12 cellular contexts compared by ENCODE assay signal in the genomic region with DNA sequence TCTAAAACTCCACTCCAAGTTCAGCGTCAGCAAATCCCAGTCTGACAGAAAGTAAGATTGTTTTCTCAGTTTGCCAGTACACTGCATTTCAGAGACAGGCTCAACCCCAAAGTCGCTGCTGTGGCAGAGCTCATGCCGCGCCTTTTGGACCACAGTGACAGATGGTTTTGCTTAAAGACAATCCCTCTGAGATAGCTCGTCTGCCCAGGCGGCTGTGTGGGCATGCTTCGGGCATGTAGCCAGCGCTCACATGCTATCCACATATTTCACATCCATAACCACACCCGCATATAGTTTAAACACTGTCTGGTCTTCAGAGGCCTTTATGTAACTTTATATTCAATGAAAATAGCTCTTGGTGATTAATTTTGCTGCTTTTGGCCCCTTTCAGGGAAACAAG. TPM values are rescaled to one million over a fixed set of nuclear protein-coding genes. Genes with fewer than 3 reads are reported as not detected.
DNase-seq lines count a peak whose midpoint lies in the region; ATAC-seq and TF ChIP-seq lines count a peak whose summit lies in the region.
"Had no signal": no experiment of that assay in that cellular context is flagged by ENCODE, and none has a peak within 500 bp of the region (broad histone marks: within the 10 kb centered on the region; RNA-seq: fewer than 3 reads in every experiment).

No MANE protein-coding gene starts in this region.

- POLR2A ChIA-PET in SK-N-SH (lab: Yijun Ruan, JAX): interaction anchor here (0.6 kb wide), 1 partner anchor 256 kb away, joined by 3 read pairs; no protein-coding TSS in a partner anchor

- H3K27ac ChIP-seq in SK-N-SH (ENCODE audit: low read depth in 2 of 2, low read length in 1 of 2): peak overlapping the region; percentile 43 to 71; a peak in 2 of 4 replicates
- no peak overlapping the region for H3K27ac ChIP-seq in upper lobe of right lung
- H3K27ac ChIP-seq: psoas muscle had no signal

- no peaks in the 10 kb centered on the region for H3K9me3 ChIP-seq in SK-N-SH
- no peaks in the 10 kb centered on the region for H3K9me3 ChIP-seq in upper lobe of right lung
- H3K9me3 ChIP-seq: psoas muscle had no signal

- H3K27me3 ChIP-seq in SK-N-SH (ENCODE audit: insufficient read depth) (no peaks in the 10 kb centered on the region), upper lobe of right lung (no peaks in the 10 kb centered on the region)

- CTCF ChIA-PET in SK-N-SH (lab: Yijun Ruan, JAX): interaction anchor here (0.8 to 1.2 kb wide), 5 partner anchors 18 to 242 kb away, joined by 3 to 5 read pairs (median 3); no protein-coding TSS in a partner anchor

- WGBS in SK-N-SH (ENCODE audit: low lambda C conversion rate): 29% methylated on average over 9 of the region's 9 CpGs

- H3K79me2 ChIP-seq in SK-N-SH (ENCODE audit: insufficient read depth): no peaks in the 10 kb centered on the region

- peak overlapping the region; percentile 39 for H2AFZ ChIP-seq in SK-N-SH (ENCODE audit: low read depth)
- H2AFZ ChIP-seq: GM23338 had no signal

- H4K20me1 ChIP-seq in SK-N-SH (ENCODE audit: insufficient read depth): no peaks in the 10 kb centered on the region

- DNase-seq in HFF-Myc (ENCODE audit: extremely low read depth, low read depth): peak; percentile 74
- DNase-seq in SK-N-SH: peak; percentile 63
- peak; percentile 65 for DNase-seq in foreskin melanocyte
- no peak for DNase-seq in upper lobe of right lung
- no peak for DNase-seq in HuH-7.5 (ENCODE audit: low spot score)
- no peak for DNase-seq in dermis blood vessel endothelial cell
- DNase-seq: activated B cell treated with CpG ODN at 0.5 μM for 24 hours, DMS79 treated with DMSO at 0.1 percent for 48 hours, NCI-H1048, psoas muscle had no signal

- intact Hi-C loops in upper lobe of right lung (cut with DNase I): no loop called here

- H3K36me3 ChIP-seq in SK-N-SH (replicated peaks in 1 of 2; ENCODE audit: control insufficient read depth in 1 of 2, insufficient read depth in 2 of 2, low read length in 1 of 2) (no peaks in the 10 kb centered on the region), upper lobe of right lung (no peaks in the 10 kb centered on the region)

- H3K4me2 ChIP-seq in SK-N-SH: peak overlapping the region; percentile 48; the same call in 1 of the 2 replicates
- H3K4me2 ChIP-seq: GM23338 had no signal

- ATAC-seq in upper lobe of right lung: peak; percentile 59
- no peak for ATAC-seq in HG03025 (IDR thresholded peaks at IDR 0.05; ENCODE audit: low FRiP score, unreplicated experiment)
- ATAC-seq: GM23338, psoas muscle had no signal

- TF ChIP-seq CTCF in HFF-Myc (IDR thresholded peaks at IDR 0.05; ENCODE audit: low read depth, low read length, missing control alignments) (no peak), SK-N-SH (IDR thresholded peaks at IDR 0.05) (no peak), upper lobe of right lung (IDR thresholded peaks at IDR 0.05) (no peak)

- H3K4me3 ChIP-seq in HFF-Myc (replicated peaks; ENCODE audit: low read depth, low read length) (no peak overlapping the region), SK-N-SH (ENCODE audit: low read depth in 2 of 2, low read length in 1 of 2) (no peak overlapping the region), upper lobe of right lung (no peak overlapping the region)
- H3K4me3 ChIP-seq: GM23338, psoas muscle had no signal

- H3K9me2 ChIP-seq in SK-N-SH: no peaks in the 10 kb centered on the region

- H3K4me1 ChIP-seq in SK-N-SH (ENCODE audit: control insufficient read depth in 1 of 2, insufficient read depth in 2 of 2, low read depth in 1 of 2, low read length in 1 of 2) (peaks cover 6 to 13% of the 10 kb centered on the region in 2 experiments; a peak in 3 of 4 replicates), upper lobe of right lung (no peaks in the 10 kb centered on the region)
- H3K4me1 ChIP-seq: psoas muscle had no signal

- no peak overlapping the region for H3K9ac ChIP-seq in SK-N-SH

- TF ChIP-seq EP300 in SK-N-SH (IDR thresholded peaks at IDR 0.05; ENCODE audit: borderline replicate concordance in 1 of 2, low read depth in 1 of 2, low read length in 1 of 2): no peak

- H3F3A ChIP-seq in SK-N-SH (replicated peaks; ENCODE audit: insufficient read depth): peaks cover 17% of the 10 kb centered on the region

- no peak for TF ChIP-seq RAD21 in SK-N-SH (IDR thresholded peaks at IDR 0.05; ENCODE audit: low read length)

TF ChIP-seq in SK-N-SH, 30 proteins besides CTCF, POLR2A, EP300 and RAD21:
- TF ChIP-seq SIN3A (IDR thresholded peaks at IDR 0.05; ENCODE audit: borderline replicate concordance, low read depth, low read length) (0 out of 2 replicates have a peak, but pooled peaks have one; percentile 34), TCF12 (IDR thresholded peaks at IDR 0.05) (peak; percentile 91), GABPA (IDR thresholded peaks at IDR 0.05; ENCODE audit: low read depth) (no peak), GATA2 (CRISPR knock-in tag; IDR thresholded peaks at IDR 0.05) (no peak), EZH2phosphoT487 (IDR thresholded peaks at IDR 0.05; ENCODE audit: borderline replicate concordance, low read depth) (no peak), RXRA (IDR thresholded peaks at IDR 0.05; ENCODE audit: borderline replicate concordance, low read depth) (no peak), POLR2AphosphoS5 (IDR thresholded peaks at IDR 0.05; ENCODE audit: low read depth, low read length) (peak; percentile 32; the same call in 1 of the 2 replicates), TAF1 (IDR thresholded peaks at IDR 0.05; ENCODE audit: borderline replicate concordance, low read depth, low read length) (no peak), MXI1 (IDR thresholded peaks at IDR 0.05; ENCODE audit: low read depth, low read length) (no peak), FOXJ3 (CRISPR knock-in tag; IDR thresholded peaks at IDR 0.05) (no peak), NFIC (IDR thresholded peaks at IDR 0.05; ENCODE audit: borderline replicate concordance) (peak; percentile 71; the same call in 1 of the 2 replicates), RFX5 (IDR thresholded peaks at IDR 0.05; ENCODE audit: low read length) (no peak)
- TF ChIP-seq, protein P1, sequence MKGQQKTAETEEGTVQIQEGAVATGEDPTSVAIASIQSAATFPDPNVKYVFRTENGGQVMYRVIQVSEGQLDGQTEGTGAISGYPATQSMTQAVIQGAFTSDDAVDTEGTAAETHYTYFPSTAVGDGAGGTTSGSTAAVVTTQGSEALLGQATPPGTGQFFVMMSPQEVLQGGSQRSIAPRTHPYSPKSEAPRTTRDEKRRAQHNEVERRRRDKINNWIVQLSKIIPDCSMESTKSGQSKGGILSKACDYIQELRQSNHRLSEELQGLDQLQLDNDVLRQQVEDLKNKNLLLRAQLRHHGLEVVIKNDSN (IDR thresholded peaks at IDR 0.05; ENCODE audit: borderline replicate concordance, low read depth): no peak
- TF ChIP-seq, protein P2, sequence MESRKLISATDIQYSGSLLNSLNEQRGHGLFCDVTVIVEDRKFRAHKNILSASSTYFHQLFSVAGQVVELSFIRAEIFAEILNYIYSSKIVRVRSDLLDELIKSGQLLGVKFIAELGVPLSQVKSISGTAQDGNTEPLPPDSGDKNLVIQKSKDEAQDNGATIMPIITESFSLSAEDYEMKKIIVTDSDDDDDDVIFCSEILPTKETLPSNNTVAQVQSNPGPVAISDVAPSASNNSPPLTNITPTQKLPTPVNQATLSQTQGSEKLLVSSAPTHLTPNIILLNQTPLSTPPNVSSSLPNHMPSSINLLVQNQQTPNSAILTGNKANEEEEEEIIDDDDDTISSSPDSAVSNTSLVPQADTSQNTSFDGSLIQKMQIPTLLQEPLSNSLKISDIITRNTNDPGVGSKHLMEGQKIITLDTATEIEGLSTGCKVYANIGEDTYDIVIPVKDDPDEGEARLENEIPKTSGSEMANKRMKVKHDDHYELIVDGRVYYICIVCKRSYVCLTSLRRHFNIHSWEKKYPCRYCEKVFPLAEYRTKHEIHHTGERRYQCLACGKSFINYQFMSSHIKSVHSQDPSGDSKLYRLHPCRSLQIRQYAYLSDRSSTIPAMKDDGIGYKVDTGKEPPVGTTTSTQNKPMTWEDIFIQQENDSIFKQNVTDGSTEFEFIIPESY (IDR thresholded peaks at IDR 0.05; ENCODE audit: borderline replicate concordance, low read depth): no peak
- TF ChIP-seq, protein P3, sequence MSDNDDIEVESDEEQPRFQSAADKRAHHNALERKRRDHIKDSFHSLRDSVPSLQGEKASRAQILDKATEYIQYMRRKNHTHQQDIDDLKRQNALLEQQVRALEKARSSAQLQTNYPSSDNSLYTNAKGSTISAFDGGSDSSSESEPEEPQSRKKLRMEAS (IDR thresholded peaks at IDR 0.05; ENCODE audit: low read depth): peak; percentile 63
- TF ChIP-seq, protein P4, sequence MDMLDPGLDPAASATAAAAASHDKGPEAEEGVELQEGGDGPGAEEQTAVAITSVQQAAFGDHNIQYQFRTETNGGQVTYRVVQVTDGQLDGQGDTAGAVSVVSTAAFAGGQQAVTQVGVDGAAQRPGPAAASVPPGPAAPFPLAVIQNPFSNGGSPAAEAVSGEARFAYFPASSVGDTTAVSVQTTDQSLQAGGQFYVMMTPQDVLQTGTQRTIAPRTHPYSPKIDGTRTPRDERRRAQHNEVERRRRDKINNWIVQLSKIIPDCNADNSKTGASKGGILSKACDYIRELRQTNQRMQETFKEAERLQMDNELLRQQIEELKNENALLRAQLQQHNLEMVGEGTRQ (IDR thresholded peaks at IDR 0.05; ENCODE audit: borderline replicate concordance, low read depth, low read length): no peak

RNA-seq across cellular contexts. Expression of a gene that starts 14.7 kb away (rescaled TPM):
- 14.1 and 14.5 TPM in 2 replicates for polyA plus RNA-seq in SK-N-SH (2012; rRNA removed)
- 17.3 and 19.2 TPM in 2 replicates for polyA plus RNA-seq in SK-N-SH (2012; cell fraction: cytosol; rRNA removed)
- 19.5 and 25.5 TPM in 2 replicates for polyA plus RNA-seq in SK-N-SH (2012; cell fraction: nucleus; rRNA removed)
- total RNA-seq in upper lobe of right lung: 70.8 TPM
- total RNA-seq in dermis blood vessel endothelial cell: 61.5 and 135 TPM in 2 replicates

Comparison
In these comparisons a context has a peak if more than half of its experiments do, and no peak if none do; other contexts are left out.
1. DNase-seq: peak in HFF-Myc (single experiment), SK-N-SH (single experiment) and foreskin melanocyte (single experiment); none in upper lobe of right lung (single experiment), HuH-7.5 (single experiment) and dermis blood vessel endothelial cell (single experiment).